ENCODE assay signal across 17 cellular contexts in genomic region chr6:38364775-38365174, GRCh38.
DNase-seq lines count a peak whose midpoint lies in the region; ATAC-seq, FAIRE-seq and TF ChIP-seq lines count a peak whose summit lies in the region.
"Had no signal": no experiment of that assay in that cellular context is flagged by ENCODE, and none has a peak within 500 bp of the region (broad histone marks: within the 10 kb centered on the region; RNA-seq: fewer than 3 reads in every experiment).

No MANE protein-coding gene starts in this region.

- no peaks in the 10 kb centered on the region for H4K20me1 ChIP-seq in IMR-90 (ENCODE audit: insufficient read depth, low read length)
- H4K20me1 ChIP-seq: BLaER1 had no signal

- H3K14ac ChIP-seq in IMR-90 (replicated peaks; ENCODE audit: low read depth, low read length), result no peak overlapping the region

- no peak overlapping the region for H4K8ac ChIP-seq in IMR-90 (ENCODE audit: low read depth in 2 of 2, low read length in 2 of 2)

- intact Hi-C loops in IMR-90 (cut with micrococcal nuclease), result no loop called here

- DNase-seq in EH (ENCODE audit: low read depth) (peak; percentile 15), IMR-90 (peak; percentile 28), epithelial cell of esophagus (ENCODE audit: low read depth) (peak; percentile 15), myocyte (ENCODE audit: low read depth) (peak; percentile 26), urothelium cell line (ENCODE audit: low spot score) (no peak)
- DNase-seq: 8988T; CD4-positive, alpha-beta memory T cell; DMS79 treated with DMSO at 0.1 percent for 48 hours; GOT3; H7 had no signal

- no peak overlapping the region for H2BK15ac ChIP-seq in IMR-90 (ENCODE audit: low read depth, low read length)

- dilution Hi-C loops in IMR-90 (cut with HindIII; ENCODE audit: low sequenced_read_pairs, unreplicated experiment), result no loop called here

- H2BK5ac ChIP-seq in IMR-90 (ENCODE audit: low read depth, low read length, poor library complexity, severe bottlenecking), result no peak overlapping the region

- H3K9ac ChIP-seq in IMR-90 (ENCODE audit: low read depth, low read length), result no peak overlapping the region
- H3K9ac ChIP-seq: BLaER1 had no signal

- no peaks in the 10 kb centered on the region for H3K4me1 ChIP-seq in IMR-90 (ENCODE audit: control insufficient read depth, insufficient read depth, low read length)
- H3K4me1 ChIP-seq: BLaER1 had no signal

- in situ Hi-C loops in IMR-90 (cut with MboI; ENCODE audit: low sequenced_read_pairs), result no loop called here

- CTCF ChIA-PET in IMR-90 (lab: Yijun Ruan, JAX), result no interaction called here

- no peak overlapping the region for H2BK20ac ChIP-seq in IMR-90 (ENCODE audit: low read depth, low read length)

- H3K79me1 ChIP-seq in IMR-90 (ENCODE audit: low read depth in 1 of 2, low read length in 2 of 2), result no peaks in the 10 kb centered on the region

- BruUV-seq in IMR-90 (replicated peaks; lab: Mats Ljungman, UMichigan), result no TSS peak

- H2AK9ac ChIP-seq in IMR-90 (replicated peaks; ENCODE audit: low read depth, low read length, poor library complexity), result no peak overlapping the region

- POLR2A ChIA-PET in IMR-90 (lab: Charles Lee; ENCODE audit: unreplicated experiment), result no interaction called here

- H4K5ac ChIP-seq in IMR-90 (ENCODE audit: low read depth, low read length), result no peak overlapping the region

- ATAC-seq in IMR-90 (ENCODE audit: low read depth) (no peak), GM18505 (IDR thresholded peaks at IDR 0.05; ENCODE audit: unreplicated experiment) (no peak), GM21390 (IDR thresholded peaks at IDR 0.05; ENCODE audit: unreplicated experiment) (no peak)
- ATAC-seq: HCT116 had no signal

- H3K18ac ChIP-seq in IMR-90 (ENCODE audit: low read depth, low read length), result no peak overlapping the region

- no peak overlapping the region for H3K4ac ChIP-seq in IMR-90 (ENCODE audit: low read depth, low read length)

- H3K27ac ChIP-seq in IMR-90 (ENCODE audit: insufficient read depth, low read length), result no peak overlapping the region
- H3K27ac ChIP-seq: BLaER1 had no signal

- WGBS in IMR-90 (ENCODE audit: extremely low coverage in 2 of 2, insufficient read length in 1 of 2), 2 experiments, result no CpG with 5 or more reads among the region's 2 CpGs

- H3K56ac ChIP-seq in IMR-90 (ENCODE audit: extremely low read depth, insufficient read depth, low read length), result no peak overlapping the region

- H4K91ac ChIP-seq in IMR-90 (ENCODE audit: insufficient read depth, low read depth, low read length), result no peak overlapping the region

- no peak for TF ChIP-seq POLR2A in IMR-90 (IDR thresholded peaks at IDR 0.05; ENCODE audit: low read depth, low read length)
- no peak for TF ChIP-seq POLR2A in GM18505 (IDR thresholded peaks at IDR 0.05; ENCODE audit: borderline replicate concordance, extremely low read depth, insufficient read depth, insufficient read length)

- no peaks in the 10 kb centered on the region for H3K27me3 ChIP-seq in IMR-90 (ENCODE audit: control insufficient read depth, insufficient read depth, low read length)
- H3K27me3 ChIP-seq: BLaER1 had no signal

- TF ChIP-seq CTCF in IMR-90 (conservative IDR thresholded peaks at IDR 0.05; ENCODE audit: low read depth, low read length), result no peak
- no peak for TF ChIP-seq CTCF in epithelial cell of esophagus (IDR thresholded peaks at IDR 0.05; ENCODE audit: insufficient read depth, low read depth, low read length, missing control alignments)

- no peak overlapping the region for H3K23ac ChIP-seq in IMR-90 (ENCODE audit: low read depth, low read length)

- H3K36me3 ChIP-seq in IMR-90 (ENCODE audit: control insufficient read depth, insufficient read depth, low read length), result no peaks in the 10 kb centered on the region
- H3K36me3 ChIP-seq: BLaER1 had no signal

- TF ChIP-seq RAD21 in IMR-90 (IDR thresholded peaks at IDR 0.05; ENCODE audit: low read length), result no peak

- no peak for FAIRE-seq in urothelium cell line (lab: Jason Lieb, UNC)
- FAIRE-seq: G401.6, GM12891, GM18507 had no signal

- no peak overlapping the region for H2AK5ac ChIP-seq in IMR-90 (ENCODE audit: low read depth, low read length)

- no peak overlapping the region for H2BK120ac ChIP-seq in IMR-90 (ENCODE audit: low read depth, low read length)

- H3K4me3 ChIP-seq in IMR-90 (ENCODE audit: insufficient read depth, low read depth, low read length) (no peak overlapping the region), epithelial cell of esophagus (ENCODE audit: low read length) (no peak overlapping the region)
- H3K4me3 ChIP-seq: BLaER1 had no signal

- H3K9me1 ChIP-seq in IMR-90 (ENCODE audit: insufficient read depth, low read length), result no peaks in the 10 kb centered on the region

- H3K4me2 ChIP-seq in IMR-90 (ENCODE audit: low read depth, low read length), result no peak overlapping the region
- H3K4me2 ChIP-seq: BLaER1 had no signal

- H3K9me3 ChIP-seq in IMR-90 (ENCODE audit: control insufficient read depth, insufficient read depth, low read length), result no peaks in the 10 kb centered on the region
- H3K9me3 ChIP-seq: BLaER1 had no signal

- H2AFZ ChIP-seq in IMR-90 (replicated peaks; ENCODE audit: low read length, poor library complexity), result no peak overlapping the region

TF ChIP-seq in IMR-90, 13 proteins besides CTCF, POLR2A, EP300 and RAD21:
- no peak for TF ChIP-seq USF2 (IDR thresholded peaks at IDR 0.05; ENCODE audit: low read depth, low read length)
- no peak for TF ChIP-seq CHD1 (IDR thresholded peaks at IDR 0.05; ENCODE audit: low read depth, low read length)
- no peak for TF ChIP-seq ELK1 (IDR thresholded peaks at IDR 0.05; ENCODE audit: borderline replicate concordance, low read depth, low read length)
- no peak for TF ChIP-seq NFE2L2 (IDR thresholded peaks at IDR 0.05; ENCODE audit: low read depth, low read length)
- no peak for TF ChIP-seq FOS (IDR thresholded peaks at IDR 0.05; ENCODE audit: low read depth, low read length)
- TF ChIP-seq MAZ (IDR thresholded peaks at IDR 0.05; ENCODE audit: borderline replicate concordance, low read depth, low read length), result no peak
- no peak for TF ChIP-seq MXI1 (IDR thresholded peaks at IDR 0.05; ENCODE audit: borderline replicate concordance, low read depth, low read length)
- TF ChIP-seq BHLHE40 (IDR thresholded peaks at IDR 0.05; ENCODE audit: low read depth, low read length), result no peak
